1 cellular context compared by ENCODE assay signal in the genomic region with DNA sequence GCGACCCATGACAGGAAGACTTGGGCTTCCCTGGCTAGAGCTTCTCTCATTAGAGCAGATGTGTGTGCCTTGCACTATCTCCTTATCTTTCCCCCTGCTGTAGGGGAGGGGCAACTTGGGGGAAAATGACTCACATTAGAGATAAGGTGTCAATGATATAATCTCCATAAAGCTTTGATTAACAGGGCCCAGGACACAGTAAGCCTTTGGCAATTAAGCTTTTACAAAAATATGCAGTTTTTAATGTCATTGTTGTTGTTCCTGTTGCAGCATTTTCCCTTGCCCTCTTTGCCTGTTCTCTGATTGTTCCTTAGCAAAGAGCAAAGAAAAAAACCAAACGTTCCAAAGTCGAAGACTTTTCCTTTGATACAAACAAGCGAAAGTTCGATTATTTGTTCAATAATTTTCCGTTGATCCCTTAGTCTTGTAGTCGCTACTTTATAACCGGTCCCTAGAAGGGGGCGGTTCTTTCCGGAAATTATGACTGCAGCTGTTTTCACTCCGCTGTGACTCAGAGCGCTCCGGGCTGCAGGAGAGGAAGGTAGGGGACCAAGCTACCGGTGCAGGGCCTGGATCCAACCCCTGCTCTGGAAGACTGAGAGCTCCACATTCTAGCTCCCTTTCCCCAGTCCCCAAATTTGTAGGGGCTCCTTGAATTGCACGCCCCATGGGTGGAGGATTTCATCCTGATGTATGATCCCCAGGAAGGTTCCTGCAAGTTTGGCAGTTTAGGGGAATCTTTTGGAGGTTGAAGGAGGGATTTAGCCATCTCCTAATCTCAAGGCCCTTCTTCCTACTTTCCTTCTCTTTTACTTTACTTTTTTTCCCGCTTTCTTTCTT.
A peak's percentile ranks its signal among the peaks of the same experiment; 100 is the strongest.
TF ChIP-seq lines count a peak whose summit lies in the region.

TSS of gene VWA5A (plus strand) at position 509 of the 840 bp plus-strand sequence. CDS start 2,062 bp downstream, outside the sequence.

TF ChIP-seq in K562, 482 proteins besides CTCF, POLR2A, EP300 and RAD21 (continued from another document and continues in another):
- TF ChIP-seq RNF219 (CRISPR knock-in tag; IDR thresholded peaks at IDR 0.05) (no peak), ZNF79 (CRISPR knock-in tag; IDR thresholded peaks at IDR 0.05; ENCODE audit: low read depth) (no peak), FOXJ3 (CRISPR knock-in tag; IDR thresholded peaks at IDR 0.05) (no peak), ZNF445 (CRISPR knock-in tag; IDR thresholded peaks at IDR 0.05; ENCODE audit: low read depth) (no peak), POLR2G (IDR thresholded peaks at IDR 0.05; ENCODE audit: low read depth, low read length) (no peak), SIN3B (IDR thresholded peaks at IDR 0.05; ENCODE audit: low read depth) (no peak), NCOA2 (IDR thresholded peaks at IDR 0.05; ENCODE audit: partially characterized antibody in 2 of 2) (peak in 1 of 2 experiments; percentile 99), TCF15 (CRISPR knock-in tag; IDR thresholded peaks at IDR 0.05) (no peak), VEZF1 (CRISPR knock-in tag; IDR thresholded peaks at IDR 0.05) (peak; percentile 96), CEBPZ (IDR thresholded peaks at IDR 0.05; ENCODE audit: borderline replicate concordance, low read depth, low read length) (no peak), MXD1 (CRISPR knock-in tag; IDR thresholded peaks at IDR 0.05; ENCODE audit: borderline replicate concordance, poor library complexity, severe bottlenecking) (no peak), PHF8 (IDR thresholded peaks at IDR 0.05; ENCODE audit: borderline replicate concordance, low read length) (peak; percentile 65; the same call in 1 of the 2 replicates), SETDB1 (IDR thresholded peaks at IDR 0.05; ENCODE audit: low read length) (no peak), ZNF699 (CRISPR knock-in tag; IDR thresholded peaks at IDR 0.05; ENCODE audit: insufficient replicate concordance) (no peak), ARID3A (IDR thresholded peaks at IDR 0.05; ENCODE audit: borderline replicate concordance, low read depth, low read length) (peak; percentile 87; the same call in 1 of the 2 replicates), ZFP91 (CRISPR knock-in tag; IDR thresholded peaks at IDR 0.05) (no peak), ARID2 (IDR thresholded peaks at IDR 0.05) (no peak), MAFF (IDR thresholded peaks at IDR 0.05; ENCODE audit: low read length) (peak; percentile 12; the same call in 1 of the 2 replicates), ETV5 (CRISPR knock-in tag; IDR thresholded peaks at IDR 0.05; ENCODE audit: low read depth) (peak; percentile 68), RBM34 (IDR thresholded peaks at IDR 0.05; ENCODE audit: borderline replicate concordance, insufficient read depth, low read length) (no peak), ZNF134 (CRISPR knock-in tag; conservative IDR thresholded peaks at IDR 0.05) (no peak), ATF7 (IDR thresholded peaks at IDR 0.05) (peak; percentile 44; the same call in 1 of the 2 replicates), SFPQ (IDR thresholded peaks at IDR 0.05; ENCODE audit: low read depth, low read length) (no peak), PML (IDR thresholded peaks at IDR 0.05; ENCODE audit: low read length) (peak; percentile 35; the same call in 1 of the 2 replicates), POU5F1 (IDR thresholded peaks at IDR 0.05; ENCODE audit: borderline replicate concordance, low read depth, low read length, partially characterized antibody) (no peak), ZNF133 (CRISPR knock-in tag; IDR thresholded peaks at IDR 0.05) (no peak), LEF1 (IDR thresholded peaks at IDR 0.05) (0 out of 2 replicates have a peak, but pooled peaks have one; percentile 15), ZNF253 (CRISPR knock-in tag; conservative IDR thresholded peaks at IDR 0.05) (no peak), HMG20A (CRISPR knock-in tag; conservative IDR thresholded peaks at IDR 0.05) (no peak), AFF1 (IDR thresholded peaks at IDR 0.05; ENCODE audit: low read depth in 1 of 2, partially characterized antibody in 2 of 2) (no peak), PYGO2 (tag; IDR thresholded peaks at IDR 0.05) (no peak), FOXM1 (IDR thresholded peaks at IDR 0.05; ENCODE audit: low read depth) (peak; percentile 33; the same call in 1 of the 2 replicates), FOXM1 (CRISPR knock-in tag; IDR thresholded peaks at IDR 0.05; ENCODE audit: low read depth) (no peak)
- TF ChIP-seq, protein P1, sequence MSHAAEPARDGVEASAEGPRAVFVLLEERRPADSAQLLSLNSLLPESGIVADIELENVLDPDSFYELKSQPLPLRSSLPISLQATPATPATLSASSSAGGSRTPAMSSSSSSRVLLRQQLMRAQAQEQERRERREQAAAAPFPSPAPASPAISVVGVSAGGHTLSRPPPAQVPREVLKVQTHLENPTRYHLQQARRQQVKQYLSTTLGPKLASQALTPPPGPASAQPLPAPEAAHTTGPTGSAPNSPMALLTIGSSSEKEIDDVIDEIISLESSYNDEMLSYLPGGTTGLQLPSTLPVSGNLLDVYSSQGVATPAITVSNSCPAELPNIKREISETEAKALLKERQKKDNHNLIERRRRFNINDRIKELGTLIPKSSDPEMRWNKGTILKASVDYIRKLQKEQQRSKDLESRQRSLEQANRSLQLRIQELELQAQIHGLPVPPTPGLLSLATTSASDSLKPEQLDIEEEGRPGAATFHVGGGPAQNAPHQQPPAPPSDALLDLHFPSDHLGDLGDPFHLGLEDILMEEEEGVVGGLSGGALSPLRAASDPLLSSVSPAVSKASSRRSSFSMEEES (CRISPR knock-in tag; IDR thresholded peaks at IDR 0.05), result no peak
